ENCODE assay signal across 8 cellular contexts in the genomic region with DNA sequence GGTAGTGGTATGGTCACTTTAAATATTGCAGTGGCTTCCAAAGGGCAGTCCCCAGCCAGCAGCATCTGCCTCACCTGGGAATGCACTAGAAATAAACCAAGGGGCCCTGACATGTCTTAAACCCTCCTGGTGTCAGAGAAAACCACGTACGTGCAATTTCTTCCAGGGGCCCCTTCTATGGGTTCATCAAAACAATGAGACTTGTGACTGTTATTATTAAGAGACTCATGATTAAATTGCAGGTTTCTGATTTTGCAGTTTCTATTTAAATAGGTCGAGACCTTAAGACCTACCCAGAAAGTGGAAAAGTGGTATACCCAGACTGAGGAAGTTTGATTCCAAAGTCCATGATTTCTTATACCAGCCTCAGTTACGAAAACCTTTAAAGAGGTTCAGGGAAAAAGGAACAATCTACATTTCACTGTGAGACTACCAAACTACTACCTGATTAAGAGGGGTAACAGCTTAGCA. TPM values are rescaled to one million over a fixed set of nuclear protein-coding genes. Genes with fewer than 3 reads are reported as not detected.
DNase-seq lines count a peak whose midpoint lies in the region; ATAC-seq and TF ChIP-seq lines count a peak whose summit lies in the region.

No MANE protein-coding gene starts in this region.

- peaks cover 60% of the 10 kb centered on the region for H3K4me1 Mint-ChIP-seq in activated T-helper 2 cell treated with anti-CD3 and anti-CD28 coated beads, Interferon-gamma antibody, Interleukin-2, Interleukin-4, amounts not matched to agents 10 μg/mL and 5 μg/mL and 100 μg/mL, durations not matched to agents 14 hours and 24 hours and 36 hours (ENCODE audit: low read depth)

- no peaks in the 10 kb centered on the region for H3K27me3 Mint-ChIP-seq in activated T-helper 2 cell treated with anti-CD3 and anti-CD28 coated beads, Interferon-gamma antibody, Interleukin-2, Interleukin-4, amounts not matched to agents 10 μg/mL and 5 μg/mL and 100 μg/mL, durations not matched to agents 14 hours and 24 hours and 36 hours (ENCODE audit: low read depth)

- WGBS in tibial nerve, 2 donors, result 48 to 54% methylated on average over 4 of the region's 4 CpGs

- H3K9me3 ChIP-seq in right atrium auricular region (no peaks in the 10 kb centered on the region), tibial nerve (no peaks in the 10 kb centered on the region)

- H3K4me3 Mint-ChIP-seq in activated T-helper 2 cell treated with anti-CD3 and anti-CD28 coated beads, Interferon-gamma antibody, Interleukin-2, Interleukin-4, amounts not matched to agents 10 μg/mL and 5 μg/mL and 100 μg/mL, durations not matched to agents 14 hours and 24 hours and 36 hours (ENCODE audit: low read depth), result peak overlapping the region; percentile 99

- peaks cover 58% of the 10 kb centered on the region for H3K36me3 ChIP-seq in right atrium auricular region
- H3K36me3 ChIP-seq in tibial nerve, result peaks cover 8 to 60% (median 32%) of the 10 kb centered on the region in 3 donors

- intact Hi-C loops in cardiac septum (cut with DNase I), result loop anchor here (1.0 to 10.0 kb wide), 2 partner anchors 8 to 173 kb away; no protein-coding TSS in a partner anchor
- intact Hi-C loops in activated T-helper 2 cell treated with anti-CD3 and anti-CD28 coated beads, Interferon-gamma antibody, Interleukin-2, Interleukin-4, amounts not matched to agents 10 μg/mL and 5 μg/mL and 100 μg/mL, durations not matched to agents 14 hours and 24 hours and 36 hours (cut with micrococcal nuclease), result loop anchor here (1.0 to 2.0 kb wide), 3 partner anchors 9 to 163 kb away; a partner anchor contains a TSS

- H3K4me3 ChIP-seq in right atrium auricular region (peak overlapping the region in 1 of 2 donors; percentile 73), tibial nerve (peak overlapping the region; percentile 55 to 78 (median 72))

- TF ChIP-seq EP300 in tibial nerve (IDR thresholded peaks at IDR 0.05), result no peak

- TF ChIP-seq POLR2A in tibial nerve (IDR thresholded peaks at IDR 0.05), result no peak

- DNase-seq in right atrium auricular region (ENCODE audit: low spot score), result no peak
- no peak for DNase-seq in cardiac septum (ENCODE audit: low spot score)
- no peak for DNase-seq in activated T-helper 2 cell treated with anti-CD3 and anti-CD28 coated beads, Interferon-gamma antibody, Interleukin-2, Interleukin-4, amounts not matched to agents 10 μg/mL and 5 μg/mL and 100 μg/mL, durations not matched to agents 14 hours and 24 hours and 36 hours (ENCODE audit: low spot score)
- no peak for DNase-seq in left lobe of liver (ENCODE audit: low spot score)
- DNase-seq in tibial nerve (ENCODE audit: low spot score in 2 of 2), result no peak
- DNase-seq in NCI-H1092 (lab: John Stamatoyannopoulos, UW), result no peak
- no peak for DNase-seq in DMS 273 treated with DMSO at 0.1 percent for 48 hours (lab: John Stamatoyannopoulos, UW)

- no peaks in the 10 kb centered on the region for H3K9me3 Mint-ChIP-seq in activated T-helper 2 cell treated with anti-CD3 and anti-CD28 coated beads, Interferon-gamma antibody, Interleukin-2, Interleukin-4, amounts not matched to agents 10 μg/mL and 5 μg/mL and 100 μg/mL, durations not matched to agents 14 hours and 24 hours and 36 hours

- H3K27ac Mint-ChIP-seq in activated T-helper 2 cell treated with anti-CD3 and anti-CD28 coated beads, Interferon-gamma antibody, Interleukin-2, Interleukin-4, amounts not matched to agents 10 μg/mL and 5 μg/mL and 100 μg/mL, durations not matched to agents 14 hours and 24 hours and 36 hours, result peak overlapping the region; percentile 96

- H3K27me3 ChIP-seq in right atrium auricular region (no peaks in the 10 kb centered on the region), tibial nerve (no peaks in the 10 kb centered on the region)

- H3K27ac ChIP-seq in right atrium auricular region, result peak overlapping the region; percentile 81 to 83
- peak overlapping the region; percentile 63 to 88 (median 76) for H3K27ac ChIP-seq in tibial nerve

- ATAC-seq in left lobe of liver (peak; percentile 3), GM18519 (IDR thresholded peaks at IDR 0.05; ENCODE audit: low FRiP score, unreplicated experiment) (no peak)

- H3K4me1 ChIP-seq in right atrium auricular region (peaks cover 0 to 60% of the 10 kb centered on the region in 2 donors), tibial nerve (peaks cover 0 to 87% (median 22%) of the 10 kb centered on the region in 4 donors)

- H3K36me3 Mint-ChIP-seq in activated T-helper 2 cell treated with anti-CD3 and anti-CD28 coated beads, Interferon-gamma antibody, Interleukin-2, Interleukin-4, amounts not matched to agents 10 μg/mL and 5 μg/mL and 100 μg/mL, durations not matched to agents 14 hours and 24 hours and 36 hours (ENCODE audit: low read depth), result peaks cover 76% of the 10 kb centered on the region

- TF ChIP-seq CTCF in right atrium auricular region (IDR thresholded peaks at IDR 0.05) (no peak), tibial nerve (IDR thresholded peaks at IDR 0.05) (no peak)

RNA-seq across cellular contexts. Expression of a gene that starts 0.7 kb away (rescaled TPM):
- total RNA-seq in right atrium auricular region (1 to 10 TPM; 2.7 to 3.3 TPM), cardiac septum (8.0 TPM), left lobe of liver (9.0 TPM), tibial nerve (10 to 100 TPM in 2 of 4 donors, 1 to 10 TPM in 2; 5.9 to 17.1 (median 10.3) TPM)
- 29.6 and 33.8 TPM in 2 replicates for total RNA-seq in activated T-helper 2 cell treated with anti-CD3 and anti-CD28 coated beads, Interferon-gamma antibody, Interleukin-2, Interleukin-4, amounts not matched to agents 10 μg/mL and 5 μg/mL and 100 μg/mL, durations not matched to agents 14 hours and 24 hours and 36 hours

RNA-seq across cellular contexts. Expression of a gene that starts 8.5 kb away (rescaled TPM):
- total RNA-seq in right atrium auricular region (100 to 1,000 TPM; 215 to 620 TPM), cardiac septum (443 TPM), left lobe of liver (245 TPM), tibial nerve (100 to 1,000 TPM; 471 to 820 (median 648) TPM)
- total RNA-seq in activated T-helper 2 cell treated with anti-CD3 and anti-CD28 coated beads, Interferon-gamma antibody, Interleukin-2, Interleukin-4, amounts not matched to agents 10 μg/mL and 5 μg/mL and 100 μg/mL, durations not matched to agents 14 hours and 24 hours and 36 hours, result 899 and 902 TPM in 2 replicates

RNA-seq across cellular contexts. Expression of a gene that starts 9.2 kb away (rescaled TPM):
- total RNA-seq in right atrium auricular region, result 10 to 100 TPM; 15.8 to 19.9 TPM
- total RNA-seq in cardiac septum, result 16.4 TPM
- 44.9 and 45.2 TPM in 2 replicates for total RNA-seq in activated T-helper 2 cell treated with anti-CD3 and anti-CD28 coated beads, Interferon-gamma antibody, Interleukin-2, Interleukin-4, amounts not matched to agents 10 μg/mL and 5 μg/mL and 100 μg/mL, durations not matched to agents 14 hours and 24 hours and 36 hours
- 11.1 TPM for total RNA-seq in left lobe of liver
- 10 to 100 TPM; 45.7 to 73.9 (median 59.3) TPM for total RNA-seq in tibial nerve

RNA-seq across cellular contexts. Expression of a gene that starts 48.7 kb away (rescaled TPM):
- 1 to 10 TPM; 2.4 to 5.0 TPM for total RNA-seq in right atrium auricular region
- 3.6 TPM for total RNA-seq in cardiac septum
- total RNA-seq in activated T-helper 2 cell treated with anti-CD3 and anti-CD28 coated beads, Interferon-gamma antibody, Interleukin-2, Interleukin-4, amounts not matched to agents 10 μg/mL and 5 μg/mL and 100 μg/mL, durations not matched to agents 14 hours and 24 hours and 36 hours, result 0.16 and 0.46 TPM in 2 replicates
- 0.33 TPM for total RNA-seq in left lobe of liver
- total RNA-seq in tibial nerve, result 10 to 100 TPM in 1 of 4 donors, 1 to 10 TPM in 3; 3.1 to 27.0 (median 6.4) TPM
